ENCODE assay signal across 1 cellular context in the genomic region with DNA sequence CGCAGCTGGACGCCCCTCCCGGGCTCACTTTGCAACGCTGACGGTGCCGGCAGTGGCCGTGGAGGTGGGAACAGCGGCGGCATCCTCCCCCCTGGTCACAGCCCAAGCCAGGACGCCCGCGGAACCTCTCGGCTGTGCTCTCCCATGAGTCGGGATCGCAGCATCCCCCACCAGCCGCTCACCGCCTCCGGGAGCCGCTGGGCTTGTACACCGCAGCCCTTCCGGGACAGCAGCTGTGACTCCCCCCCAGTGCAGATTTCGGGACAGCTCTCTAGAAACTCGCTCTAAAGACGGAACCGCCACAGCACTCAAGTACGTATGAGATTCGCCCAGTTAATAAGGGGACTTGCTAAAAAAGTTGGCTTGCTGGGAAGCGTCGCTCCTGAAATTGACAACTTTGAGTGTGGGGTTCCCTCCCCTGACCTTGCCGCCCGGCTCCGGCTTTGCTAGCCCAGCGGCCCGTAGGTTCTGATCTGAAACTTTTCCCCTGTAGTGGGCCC.
TF ChIP-seq lines count a peak whose summit lies in the region.

No MANE protein-coding gene starts in this region.

TF ChIP-seq in HepG2, 621 proteins besides CTCF, POLR2A, EP300 and RAD21 (continued from another document and continues in another):
- TF ChIP-seq ZFP37 (CRISPR knock-in tag; IDR thresholded peaks at IDR 0.05; ENCODE audit: borderline replicate concordance) (no peak), YY1 (IDR thresholded peaks at IDR 0.05; ENCODE audit: insufficient read depth, insufficient replicate concordance, low read depth, low read length) (no peak), ARID2 (CRISPR knock-in tag; IDR thresholded peaks at IDR 0.05; ENCODE audit: borderline replicate concordance) (no peak), LCORL (IDR thresholded peaks at IDR 0.05) (no peak), LCORL (CRISPR knock-in tag; IDR thresholded peaks at IDR 0.05) (0 out of 2 replicates have a peak, but pooled peaks have one; percentile 44), SRSF1 (optimal IDR thresholded peaks at IDR 0.05; ENCODE audit: low read depth, low read length) (no peak), XRCC5 (optimal IDR thresholded peaks at IDR 0.05; ENCODE audit: low read length) (no peak), ZNF484 (CRISPR knock-in tag; IDR thresholded peaks at IDR 0.05; ENCODE audit: borderline replicate concordance, low read depth) (no peak), ZNF430 (CRISPR knock-in tag; IDR thresholded peaks at IDR 0.05) (no peak), ZNF670 (CRISPR knock-in tag; IDR thresholded peaks at IDR 0.05; ENCODE audit: borderline replicate concordance) (no peak), RFX3 (CRISPR knock-in tag; IDR thresholded peaks at IDR 0.05) (no peak), GPN1 (CRISPR knock-in tag; IDR thresholded peaks at IDR 0.05; ENCODE audit: borderline replicate concordance) (no peak), FOXK2 (IDR thresholded peaks at IDR 0.05) (no peak), ZNF556 (CRISPR knock-in tag; IDR thresholded peaks at IDR 0.05; ENCODE audit: borderline replicate concordance) (no peak), GFI1 (CRISPR knock-in tag; IDR thresholded peaks at IDR 0.05; ENCODE audit: borderline replicate concordance) (0 out of 2 replicates have a peak, but pooled peaks have one; percentile 40), BRD4 (CRISPR knock-in tag; IDR thresholded peaks at IDR 0.05) (no peak), ZNF207 (IDR thresholded peaks at IDR 0.05; ENCODE audit: borderline replicate concordance) (no peak), NONO (IDR thresholded peaks at IDR 0.05) (no peak), NONO (CRISPR knock-in tag; conservative IDR thresholded peaks at IDR 0.05) (no peak), ZC3H13 (CRISPR knock-in tag; IDR thresholded peaks at IDR 0.05) (no peak), ZMAT3 (CRISPR knock-in tag; conservative IDR thresholded peaks at IDR 0.05) (no peak), TGIF2 (CRISPR knock-in tag; IDR thresholded peaks at IDR 0.05) (no peak), ZNF564 (CRISPR knock-in tag; IDR thresholded peaks at IDR 0.05) (no peak), ESRRA (CRISPR knock-in tag; IDR thresholded peaks at IDR 0.05; ENCODE audit: low read depth) (no peak), MAFG (CRISPR knock-in tag; IDR thresholded peaks at IDR 0.05) (no peak), PAF1 (CRISPR knock-in tag; IDR thresholded peaks at IDR 0.05) (no peak), ZBTB3 (CRISPR knock-in tag; IDR thresholded peaks at IDR 0.05; ENCODE audit: borderline replicate concordance, low read depth) (no peak), ATF1 (CRISPR knock-in tag; IDR thresholded peaks at IDR 0.05) (peak; percentile 13; the same call in 1 of the 2 replicates), ZNF501 (CRISPR knock-in tag; IDR thresholded peaks at IDR 0.05) (no peak), NAIF1 (CRISPR knock-in tag; IDR thresholded peaks at IDR 0.05; ENCODE audit: borderline replicate concordance) (no peak), SNAPC2 (CRISPR knock-in tag; IDR thresholded peaks at IDR 0.05) (no peak), ZNF274 (CRISPR knock-in tag; IDR thresholded peaks at IDR 0.05) (no peak), ZNF605 (CRISPR knock-in tag; IDR thresholded peaks at IDR 0.05) (no peak), POLR2AphosphoS5 (IDR thresholded peaks at IDR 0.05; ENCODE audit: low read depth, low read length) (no peak), PPARG (CRISPR knock-in tag; conservative IDR thresholded peaks at IDR 0.05) (no peak), U2AF1 (optimal IDR thresholded peaks at IDR 0.05; ENCODE audit: low read depth, low read length) (no peak), TMF1 (CRISPR knock-in tag; IDR thresholded peaks at IDR 0.05; ENCODE audit: low read depth) (no peak), CAMTA2 (CRISPR knock-in tag; IDR thresholded peaks at IDR 0.05; ENCODE audit: borderline replicate concordance) (no peak)
- TF ChIP-seq, protein P1, sequence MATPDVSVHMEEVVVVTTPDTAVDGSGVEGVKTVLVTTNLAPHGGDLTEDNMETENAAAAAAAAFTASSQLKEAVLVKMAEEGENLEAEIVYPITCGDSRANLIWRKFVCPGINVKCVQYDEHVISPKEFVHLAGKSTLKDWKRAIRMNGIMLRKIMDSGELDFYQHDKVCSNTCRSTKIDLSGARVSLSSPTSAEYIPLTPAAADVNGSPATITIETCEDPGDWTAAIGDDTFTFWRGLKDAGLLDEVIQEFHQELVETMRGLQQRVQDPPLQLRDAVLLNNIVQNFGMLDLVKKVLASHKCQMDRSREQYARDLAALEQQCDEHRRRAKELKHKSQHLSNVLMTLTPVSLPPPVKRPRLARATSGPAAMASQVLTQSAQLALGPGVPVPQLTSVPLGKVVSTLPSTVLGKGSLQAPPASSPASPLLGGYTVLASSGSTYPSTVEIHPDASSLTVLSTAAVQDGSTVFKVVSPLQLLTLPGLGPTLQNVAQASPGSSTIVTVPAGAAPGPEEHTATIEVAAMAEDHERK (CRISPR knock-in tag; IDR thresholded peaks at IDR 0.05; ENCODE audit: low read depth) = no peak
- TF ChIP-seq, protein P2, sequence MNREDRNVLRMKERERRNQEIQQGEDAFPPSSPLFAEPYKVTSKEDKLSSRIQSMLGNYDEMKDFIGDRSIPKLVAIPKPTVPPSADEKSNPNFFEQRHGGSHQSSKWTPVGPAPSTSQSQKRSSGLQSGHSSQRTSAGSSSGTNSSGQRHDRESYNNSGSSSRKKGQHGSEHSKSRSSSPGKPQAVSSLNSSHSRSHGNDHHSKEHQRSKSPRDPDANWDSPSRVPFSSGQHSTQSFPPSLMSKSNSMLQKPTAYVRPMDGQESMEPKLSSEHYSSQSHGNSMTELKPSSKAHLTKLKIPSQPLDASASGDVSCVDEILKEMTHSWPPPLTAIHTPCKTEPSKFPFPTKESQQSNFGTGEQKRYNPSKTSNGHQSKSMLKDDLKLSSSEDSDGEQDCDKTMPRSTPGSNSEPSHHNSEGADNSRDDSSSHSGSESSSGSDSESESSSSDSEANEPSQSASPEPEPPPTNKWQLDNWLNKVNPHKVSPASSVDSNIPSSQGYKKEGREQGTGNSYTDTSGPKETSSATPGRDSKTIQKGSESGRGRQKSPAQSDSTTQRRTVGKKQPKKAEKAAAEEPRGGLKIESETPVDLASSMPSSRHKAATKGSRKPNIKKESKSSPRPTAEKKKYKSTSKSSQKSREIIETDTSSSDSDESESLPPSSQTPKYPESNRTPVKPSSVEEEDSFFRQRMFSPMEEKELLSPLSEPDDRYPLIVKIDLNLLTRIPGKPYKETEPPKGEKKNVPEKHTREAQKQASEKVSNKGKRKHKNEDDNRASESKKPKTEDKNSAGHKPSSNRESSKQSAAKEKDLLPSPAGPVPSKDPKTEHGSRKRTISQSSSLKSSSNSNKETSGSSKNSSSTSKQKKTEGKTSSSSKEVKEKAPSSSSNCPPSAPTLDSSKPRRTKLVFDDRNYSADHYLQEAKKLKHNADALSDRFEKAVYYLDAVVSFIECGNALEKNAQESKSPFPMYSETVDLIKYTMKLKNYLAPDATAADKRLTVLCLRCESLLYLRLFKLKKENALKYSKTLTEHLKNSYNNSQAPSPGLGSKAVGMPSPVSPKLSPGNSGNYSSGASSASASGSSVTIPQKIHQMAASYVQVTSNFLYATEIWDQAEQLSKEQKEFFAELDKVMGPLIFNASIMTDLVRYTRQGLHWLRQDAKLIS (CRISPR knock-in tag; IDR thresholded peaks at IDR 0.05) = no peak
- TF ChIP-seq, protein P3, sequence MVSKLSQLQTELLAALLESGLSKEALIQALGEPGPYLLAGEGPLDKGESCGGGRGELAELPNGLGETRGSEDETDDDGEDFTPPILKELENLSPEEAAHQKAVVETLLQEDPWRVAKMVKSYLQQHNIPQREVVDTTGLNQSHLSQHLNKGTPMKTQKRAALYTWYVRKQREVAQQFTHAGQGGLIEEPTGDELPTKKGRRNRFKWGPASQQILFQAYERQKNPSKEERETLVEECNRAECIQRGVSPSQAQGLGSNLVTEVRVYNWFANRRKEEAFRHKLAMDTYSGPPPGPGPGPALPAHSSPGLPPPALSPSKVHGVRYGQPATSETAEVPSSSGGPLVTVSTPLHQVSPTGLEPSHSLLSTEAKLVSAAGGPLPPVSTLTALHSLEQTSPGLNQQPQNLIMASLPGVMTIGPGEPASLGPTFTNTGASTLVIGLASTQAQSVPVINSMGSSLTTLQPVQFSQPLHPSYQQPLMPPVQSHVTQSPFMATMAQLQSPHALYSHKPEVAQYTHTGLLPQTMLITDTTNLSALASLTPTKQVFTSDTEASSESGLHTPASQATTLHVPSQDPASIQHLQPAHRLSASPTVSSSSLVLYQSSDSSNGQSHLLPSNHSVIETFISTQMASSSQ (IDR thresholded peaks at IDR 0.05; ENCODE audit: low read depth) = no peak
- TF ChIP-seq, protein P3 (CRISPR knock-in tag; IDR thresholded peaks at IDR 0.05; ENCODE audit: borderline replicate concordance) = no peak
- TF ChIP-seq, protein P4, sequence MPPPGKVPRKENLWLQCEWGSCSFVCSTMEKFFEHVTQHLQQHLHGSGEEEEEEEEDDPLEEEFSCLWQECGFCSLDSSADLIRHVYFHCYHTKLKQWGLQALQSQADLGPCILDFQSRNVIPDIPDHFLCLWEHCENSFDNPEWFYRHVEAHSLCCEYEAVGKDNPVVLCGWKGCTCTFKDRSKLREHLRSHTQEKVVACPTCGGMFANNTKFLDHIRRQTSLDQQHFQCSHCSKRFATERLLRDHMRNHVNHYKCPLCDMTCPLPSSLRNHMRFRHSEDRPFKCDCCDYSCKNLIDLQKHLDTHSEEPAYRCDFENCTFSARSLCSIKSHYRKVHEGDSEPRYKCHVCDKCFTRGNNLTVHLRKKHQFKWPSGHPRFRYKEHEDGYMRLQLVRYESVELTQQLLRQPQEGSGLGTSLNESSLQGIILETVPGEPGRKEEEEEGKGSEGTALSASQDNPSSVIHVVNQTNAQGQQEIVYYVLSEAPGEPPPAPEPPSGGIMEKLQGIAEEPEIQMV (CRISPR knock-in tag; IDR thresholded peaks at IDR 0.05; ENCODE audit: low read depth) = no peak
- TF ChIP-seq, protein P5, sequence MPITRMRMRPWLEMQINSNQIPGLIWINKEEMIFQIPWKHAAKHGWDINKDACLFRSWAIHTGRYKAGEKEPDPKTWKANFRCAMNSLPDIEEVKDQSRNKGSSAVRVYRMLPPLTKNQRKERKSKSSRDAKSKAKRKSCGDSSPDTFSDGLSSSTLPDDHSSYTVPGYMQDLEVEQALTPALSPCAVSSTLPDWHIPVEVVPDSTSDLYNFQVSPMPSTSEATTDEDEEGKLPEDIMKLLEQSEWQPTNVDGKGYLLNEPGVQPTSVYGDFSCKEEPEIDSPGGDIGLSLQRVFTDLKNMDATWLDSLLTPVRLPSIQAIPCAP (CRISPR knock-in tag; IDR thresholded peaks at IDR 0.05; ENCODE audit: low read depth) = no peak
- TF ChIP-seq, protein P6, sequence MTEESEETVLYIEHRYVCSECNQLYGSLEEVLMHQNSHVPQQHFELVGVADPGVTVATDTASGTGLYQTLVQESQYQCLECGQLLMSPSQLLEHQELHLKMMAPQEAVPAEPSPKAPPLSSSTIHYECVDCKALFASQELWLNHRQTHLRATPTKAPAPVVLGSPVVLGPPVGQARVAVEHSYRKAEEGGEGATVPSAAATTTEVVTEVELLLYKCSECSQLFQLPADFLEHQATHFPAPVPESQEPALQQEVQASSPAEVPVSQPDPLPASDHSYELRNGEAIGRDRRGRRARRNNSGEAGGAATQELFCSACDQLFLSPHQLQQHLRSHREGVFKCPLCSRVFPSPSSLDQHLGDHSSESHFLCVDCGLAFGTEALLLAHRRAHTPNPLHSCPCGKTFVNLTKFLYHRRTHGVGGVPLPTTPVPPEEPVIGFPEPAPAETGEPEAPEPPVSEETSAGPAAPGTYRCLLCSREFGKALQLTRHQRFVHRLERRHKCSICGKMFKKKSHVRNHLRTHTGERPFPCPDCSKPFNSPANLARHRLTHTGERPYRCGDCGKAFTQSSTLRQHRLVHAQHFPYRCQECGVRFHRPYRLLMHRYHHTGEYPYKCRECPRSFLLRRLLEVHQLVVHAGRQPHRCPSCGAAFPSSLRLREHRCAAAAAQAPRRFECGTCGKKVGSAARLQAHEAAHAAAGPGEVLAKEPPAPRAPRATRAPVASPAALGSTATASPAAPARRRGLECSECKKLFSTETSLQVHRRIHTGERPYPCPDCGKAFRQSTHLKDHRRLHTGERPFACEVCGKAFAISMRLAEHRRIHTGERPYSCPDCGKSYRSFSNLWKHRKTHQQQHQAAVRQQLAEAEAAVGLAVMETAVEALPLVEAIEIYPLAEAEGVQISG (CRISPR knock-in tag; IDR thresholded peaks at IDR 0.05) = no peak
